ENCODE assay signal across 16 cellular contexts in the genomic region with DNA sequence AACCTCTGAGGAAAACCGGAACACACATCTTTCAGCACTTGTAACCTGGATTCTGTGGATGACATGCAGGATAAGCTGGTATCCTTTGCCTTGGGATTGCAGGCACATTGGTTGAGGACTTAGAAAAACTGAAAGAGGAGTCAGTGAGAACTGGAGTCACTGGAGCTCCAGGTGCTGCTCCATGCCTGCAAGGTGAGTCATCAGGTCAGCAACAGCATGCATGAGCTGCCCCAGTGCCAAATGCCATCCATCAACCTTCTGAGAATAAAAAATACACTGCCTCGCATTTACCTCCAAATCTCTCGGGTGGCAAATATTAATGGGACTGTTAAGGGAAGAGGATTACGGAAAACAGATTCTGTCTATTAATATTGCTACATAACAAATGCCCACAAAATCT.
A peak's percentile ranks its signal among the peaks of the same experiment; 100 is the strongest.
DNase-seq lines count a peak whose midpoint lies in the region; ATAC-seq lines count a peak whose summit lies in the region.
"Had no signal": no experiment of that assay in that cellular context is flagged by ENCODE, and none has a peak within 500 bp of the region (broad histone marks: within the 10 kb centered on the region; RNA-seq: fewer than 3 reads in every experiment).

No MANE protein-coding gene starts in this region.

- no peak overlapping the region for H3K4me3 ChIP-seq in SJCRH30
- H3K4me3 ChIP-seq: suprapubic skin had no signal

- H3K4me1 ChIP-seq in SJCRH30, result no peaks in the 10 kb centered on the region
- H3K4me1 ChIP-seq: suprapubic skin had no signal

- H3K36me3 ChIP-seq in SJCRH30, result no peaks in the 10 kb centered on the region
- H3K36me3 ChIP-seq: suprapubic skin had no signal

- peak; percentile 43 for DNase-seq in EL
- DNase-seq in LoVo (ENCODE audit: low spot score), result peak; percentile 8
- peak; percentile 67 for DNase-seq in astrocyte of the hippocampus (ENCODE audit: low read depth, low spot score)
- peak; percentile 81 for DNase-seq in kidney tubule cell (ENCODE audit: low spot score)
- DNase-seq in SJCRH30, result no peak
- DNase-seq in stimulated activated CD4-positive, alpha-beta T cell treated with anti-CD3 and anti-CD28 coated beads, Interleukin-4, amount 100 ng/mL, for 1 hour, result no peak
- DNase-seq in GM03348 (ENCODE audit: low spot score), result no peak
- DNase-seq: activated T-cell treated with anti-CD3 and anti-CD28 coated beads, Interleukin-2, amount 50 U/mL, for 4 hours; head of caudate nucleus; NCI-H1105 treated with DMSO at 0.1 percent for 48 hours; NCI-H510A; RPMI8226; T-helper 9 cell had no signal

- H3K27me3 ChIP-seq in SJCRH30, result no peaks in the 10 kb centered on the region
- H3K27me3 ChIP-seq: suprapubic skin had no signal

- H3K9me3 ChIP-seq in SJCRH30 (replicated peaks), result no peaks in the 10 kb centered on the region
- H3K9me3 ChIP-seq: suprapubic skin had no signal

- no peak for ATAC-seq in HG03108 (IDR thresholded peaks at IDR 0.05; ENCODE audit: unreplicated experiment)
- ATAC-seq: activated T-cell treated with anti-CD3 and anti-CD28 coated beads, Interleukin-2, amount 50 U/mL, for 4 hours; left lobe of liver had no signal

- no peak overlapping the region for H3K27ac ChIP-seq in SJCRH30
- H3K27ac ChIP-seq: suprapubic skin had no signal

Comparison
In these comparisons a context has a peak if more than half of its experiments do, and no peak if none do; other contexts are left out.
1. DNase-seq: peak in EL (single experiment), LoVo (single experiment), astrocyte of the hippocampus (single experiment) and kidney tubule cell (single experiment); none in SJCRH30 (0 of 2), stimulated activated CD4-positive, alpha-beta T cell treated with anti-CD3 and anti-CD28 coated beads, Interleukin-4, amount 100 ng/mL, for 1 hour (single experiment) and GM03348 (single experiment).